ENCODE assay signal across 32 cellular contexts in the genomic region with DNA sequence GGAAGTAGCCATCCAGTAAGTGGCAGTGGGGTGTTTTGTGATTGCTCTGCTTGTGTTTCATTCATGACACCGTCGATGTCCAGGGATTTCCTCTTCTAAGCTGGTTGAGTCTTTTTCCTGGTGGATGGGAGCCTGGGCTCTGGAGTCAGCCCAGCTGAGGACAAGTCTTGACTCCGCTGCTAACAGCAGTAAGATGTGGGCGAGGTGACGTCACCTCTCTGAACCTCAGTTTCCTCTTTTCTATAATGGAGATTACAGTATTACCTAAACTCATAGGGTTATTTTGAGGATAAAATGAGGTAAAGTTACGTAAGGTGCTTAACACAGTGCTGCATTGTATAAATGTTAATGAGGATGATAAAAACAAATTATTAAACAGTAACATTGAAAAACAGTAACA. TPM values are rescaled to one million over a fixed set of nuclear protein-coding genes. Genes with fewer than 3 reads are reported as not detected.
"Had no signal": no experiment of that assay in that cellular context is flagged by ENCODE, and none has a peak within 500 bp of the region (broad histone marks: within the 10 kb centered on the region; RNA-seq: fewer than 3 reads in every experiment).

No MANE protein-coding gene starts in this region.

- H3K27me3 ChIP-seq: gastrocnemius medialis, ovary, sigmoid colon, vagina had no signal

- H3K27ac Mint-ChIP-seq: activated CD8-positive, alpha-beta memory T cell treated with anti-CD3 and anti-CD28 coated beads, Interleukin-2, amount 10 ng/mL, durations not matched to agents 7 days and 5 days; activated CD8-positive, alpha-beta T cell treated with anti-CD3 and anti-CD28 coated beads, Interleukin-2, amount 10 ng/mL, durations not matched to agents 7 days and 5 days; activated naive CD4-positive, alpha-beta T cell treated with anti-CD3 and anti-CD28 coated beads, Interleukin-2, amount 50 U/mL, for 72 hours; immature natural killer cell; mesothelial cell of epicardium; naive B cell; progenitor cell of endocrine pancreas; stimulated activated memory B cell treated with anti-CD40 and anti-IgM and Interleukin-4, amounts not matched to agents 10 μg/mL and 1 μg/mL and 100 μg/mL, for 72 hours; stimulated activated naive CD8-positive, alpha-beta T cell treated with anti-CD3 and anti-CD28 coated beads, Interleukin-15, amount 100 ng/mL, for 72 hours; type B pancreatic cell; WTC11 had no signal

- H3K27ac ChIP-seq: gastrocnemius medialis, ovary, sigmoid colon, vagina had no signal

- H3K4me3 Mint-ChIP-seq: activated CD8-positive, alpha-beta memory T cell treated with anti-CD3 and anti-CD28 coated beads, Interleukin-2, amount 10 ng/mL, durations not matched to agents 7 days and 5 days; activated CD8-positive, alpha-beta T cell treated with anti-CD3 and anti-CD28 coated beads, Interleukin-2, amount 10 ng/mL, durations not matched to agents 7 days and 5 days; immature natural killer cell; mesothelial cell of epicardium; naive B cell; stimulated activated memory B cell treated with anti-CD40 and anti-IgM and Interleukin-4, amounts not matched to agents 10 μg/mL and 1 μg/mL and 100 μg/mL, for 72 hours; stimulated activated naive CD8-positive, alpha-beta T cell treated with anti-CD3 and anti-CD28 coated beads, Interleukin-15, amount 100 ng/mL, for 72 hours; type B pancreatic cell; WTC11 had no signal

- H3K9me3 ChIP-seq: gastrocnemius medialis, ovary, sigmoid colon, vagina had no signal

- H3K36me3 Mint-ChIP-seq: activated CD8-positive, alpha-beta memory T cell treated with anti-CD3 and anti-CD28 coated beads, Interleukin-2, amount 10 ng/mL, durations not matched to agents 7 days and 5 days; activated naive CD4-positive, alpha-beta T cell treated with anti-CD3 and anti-CD28 coated beads, Interleukin-2, amount 50 U/mL, for 72 hours; immature natural killer cell; mesothelial cell of epicardium; naive B cell; stimulated activated memory B cell treated with anti-CD40 and anti-IgM and Interleukin-4, amounts not matched to agents 10 μg/mL and 1 μg/mL and 100 μg/mL, for 72 hours; type B pancreatic cell; WTC11 had no signal

- H3K4me1 ChIP-seq: gastrocnemius medialis, vagina had no signal

- H3K9me3 Mint-ChIP-seq: activated naive CD4-positive, alpha-beta T cell treated with anti-CD3 and anti-CD28 coated beads, Interleukin-2, amount 50 U/mL, for 72 hours; immature natural killer cell; mesothelial cell of epicardium; stimulated activated memory B cell treated with anti-CD40 and anti-IgM and Interleukin-4, amounts not matched to agents 10 μg/mL and 1 μg/mL and 100 μg/mL, for 72 hours; stimulated activated naive CD8-positive, alpha-beta T cell treated with anti-CD3 and anti-CD28 coated beads, Interleukin-15, amount 100 ng/mL, for 72 hours; type B pancreatic cell had no signal

- DNase-seq: activated CD4-positive, alpha-beta T cell treated with anti-CD3 and anti-CD28 coated beads for 1 hour; activated CD8-positive, alpha-beta memory T cell treated with anti-CD3 and anti-CD28 coated beads, Interleukin-2, amount 10 ng/mL, durations not matched to agents 7 days and 5 days; activated CD8-positive, alpha-beta T cell treated with anti-CD3 and anti-CD28 coated beads, Interleukin-2, amount 10 ng/mL, durations not matched to agents 7 days and 5 days; activated naive CD4-positive, alpha-beta T cell; activated T-cell treated with anti-CD3 and anti-CD28 coated beads, Interleukin-2, amount 50 U/mL, for 48 hours; anterior cingulate cortex; effector CD8-positive, alpha-beta T cell; gastrocnemius medialis; hippocampal formation; immature natural killer cell; kidney; left colon; naive B cell; ovary; retina; sigmoid colon; small intestine; stimulated activated CD4-positive, alpha-beta T cell treated with anti-CD3 and anti-CD28 coated beads, Interleukin-1b, Interleukin-23, amount 100 ng/mL, for 48 hours; stimulated activated CD4-positive, alpha-beta T cell treated with anti-CD3 and anti-CD28 coated beads, Interleukin-4, amount 100 ng/mL, for 4 hours; stimulated activated CD8-positive, alpha-beta memory T cell treated with anti-CD3 and anti-CD28 coated beads, Interleukin-4, amount 100 ng/mL, for 48 hours; stimulated activated naive CD8-positive, alpha-beta T cell treated with anti-CD3 and anti-CD28 coated beads, Interleukin-15, amount 100 ng/mL, for 72 hours; substantia nigra; T-helper 2 cell had no signal

- H3K36me3 ChIP-seq: gastrocnemius medialis, ovary, sigmoid colon, vagina had no signal

- ATAC-seq: activated CD8-positive, alpha-beta memory T cell treated with anti-CD3 and anti-CD28 coated beads, Interleukin-2, amount 10 ng/mL, durations not matched to agents 7 days and 5 days; activated CD8-positive, alpha-beta T cell treated with anti-CD3 and anti-CD28 coated beads, Interleukin-2, amount 10 ng/mL, durations not matched to agents 7 days and 5 days; activated naive CD4-positive, alpha-beta T cell treated with anti-CD3 and anti-CD28 coated beads, Interleukin-2, amount 50 U/mL, for 72 hours; gastrocnemius medialis; left colon; stimulated activated memory B cell treated with anti-CD40 and anti-IgM and Interleukin-4, amounts not matched to agents 10 μg/mL and 1 μg/mL and 100 μg/mL, for 72 hours; stimulated activated naive CD8-positive, alpha-beta T cell treated with anti-CD3 and anti-CD28 coated beads, Interleukin-15, amount 100 ng/mL, for 72 hours had no signal

- H3K4me3 ChIP-seq: gastrocnemius medialis, ovary, sigmoid colon, vagina had no signal

- H3K27me3 Mint-ChIP-seq: type B pancreatic cell had no signal

- H3K4me1 Mint-ChIP-seq: activated CD8-positive, alpha-beta memory T cell treated with anti-CD3 and anti-CD28 coated beads, Interleukin-2, amount 10 ng/mL, durations not matched to agents 7 days and 5 days; immature natural killer cell; mesothelial cell of epicardium; naive B cell; stimulated activated memory B cell treated with anti-CD40 and anti-IgM and Interleukin-4, amounts not matched to agents 10 μg/mL and 1 μg/mL and 100 μg/mL, for 72 hours; stimulated activated naive CD8-positive, alpha-beta T cell treated with anti-CD3 and anti-CD28 coated beads, Interleukin-15, amount 100 ng/mL, for 72 hours had no signal

- FAIRE-seq: colon, kidney, small intestine had no signal

RNA-seq across cellular contexts. Expression of a gene that starts 21.3 kb away (rescaled TPM):
- total RNA-seq: activated CD8-positive, alpha-beta memory T cell treated with anti-CD3 and anti-CD28 coated beads, Interleukin-2, amount 10 ng/mL, durations not matched to agents 7 days and 5 days; activated CD8-positive, alpha-beta T cell treated with anti-CD3 and anti-CD28 coated beads, Interleukin-2, amount 10 ng/mL, durations not matched to agents 7 days and 5 days; activated naive CD4-positive, alpha-beta T cell treated with anti-CD3 and anti-CD28 coated beads, Interleukin-2, amount 50 U/mL, for 72 hours; progenitor cell of endocrine pancreas had no signal
- polyA plus RNA-seq: immature natural killer cell, neural cell had no signal
